Comparison of ENCODE assay signal across 8 cellular contexts in genomic region chr10:97759157-97759980, GRCh38. TPM values are rescaled to one million over a fixed set of nuclear protein-coding genes. Genes with fewer than 3 reads are reported as not detected.
DNase-seq lines count a peak whose midpoint lies in the region; ATAC-seq and TF ChIP-seq lines count a peak whose summit lies in the region.

No MANE protein-coding gene starts in this region.

- H3K27ac ChIP-seq in left ventricle myocardium inferior (replicated peaks) = peak overlapping the region; percentile 33

- peak; percentile 63 for ATAC-seq in activated naive CD8-positive, alpha-beta T cell treated with anti-CD3 and anti-CD28 coated beads, Interleukin-2, amount 50 U/mL, for 24 hours
- no peak for ATAC-seq in GM19463 (IDR thresholded peaks at IDR 0.05; ENCODE audit: unreplicated experiment)
- ATAC-seq in HG02588 (IDR thresholded peaks at IDR 0.05; ENCODE audit: unreplicated experiment) = no peak

- intact Hi-C loops in left ventricle myocardium inferior (cut with micrococcal nuclease) = loop anchor here (10.0 kb wide), 1 partner anchor 115 kb away; no protein-coding TSS in a partner anchor

- H3K27ac Mint-ChIP-seq in activated naive CD8-positive, alpha-beta T cell treated with anti-CD3 and anti-CD28 coated beads, Interleukin-2, amount 50 U/mL, for 24 hours = no peak overlapping the region

- no peaks in the 10 kb centered on the region for H3K27me3 Mint-ChIP-seq in activated naive CD8-positive, alpha-beta T cell treated with anti-CD3 and anti-CD28 coated beads, Interleukin-2, amount 50 U/mL, for 24 hours

- DNase-seq in EH (ENCODE audit: low read depth) (peak; percentile 63), HUDEP-2 (lab: John Stamatoyannopoulos, UW; ENCODE audit: unreplicated experiment in 76 of 76) (peak in 47 of 76 experiments; percentile 3 to 68 (median 40)), RPMI8226 (peak; percentile 49), left ventricle myocardium inferior (peak; percentile 60), pulmonary artery endothelial cell (ENCODE audit: low read depth, low spot score) (peak; percentile 39)
- peak; percentile 61 for DNase-seq in activated naive CD8-positive, alpha-beta T cell treated with anti-CD3 and anti-CD28 coated beads, Interleukin-2, amount 50 U/mL, for 24 hours

- TF ChIP-seq CTCF in left ventricle myocardium inferior (IDR thresholded peaks at IDR 0.05; ENCODE audit: borderline replicate concordance) = peak; percentile 89

- H3K4me3 Mint-ChIP-seq in activated naive CD8-positive, alpha-beta T cell treated with anti-CD3 and anti-CD28 coated beads, Interleukin-2, amount 50 U/mL, for 24 hours = no peak overlapping the region

- no peaks in the 10 kb centered on the region for H3K9me3 ChIP-seq in left ventricle myocardium inferior (replicated peaks)

- no peaks in the 10 kb centered on the region for H3K9me3 Mint-ChIP-seq in activated naive CD8-positive, alpha-beta T cell treated with anti-CD3 and anti-CD28 coated beads, Interleukin-2, amount 50 U/mL, for 24 hours

- peaks cover 15% of the 10 kb centered on the region for H3K36me3 Mint-ChIP-seq in activated naive CD8-positive, alpha-beta T cell treated with anti-CD3 and anti-CD28 coated beads, Interleukin-2, amount 50 U/mL, for 24 hours (ENCODE audit: low read depth)

- peaks cover 71% of the 10 kb centered on the region for H3K36me3 ChIP-seq in left ventricle myocardium inferior

- H3K27me3 ChIP-seq in left ventricle myocardium inferior (ENCODE audit: low read depth) = no peaks in the 10 kb centered on the region

- peaks cover 13% of the 10 kb centered on the region for H3K4me1 ChIP-seq in left ventricle myocardium inferior

- no peak overlapping the region for H3K4me3 ChIP-seq in left ventricle myocardium inferior

- peaks cover under 1% of the 10 kb centered on the region for H3K4me1 Mint-ChIP-seq in activated naive CD8-positive, alpha-beta T cell treated with anti-CD3 and anti-CD28 coated beads, Interleukin-2, amount 50 U/mL, for 24 hours

RNA-seq across cellular contexts. Expression of gene SFRP5, which starts 12.4 kb away (rescaled TPM):
- total RNA-seq in left ventricle myocardium inferior (8.7 TPM), pulmonary artery endothelial cell (not detected in 2 replicates)

RNA-seq across cellular contexts. Expression of gene ZFYVE27, which starts 22.4 kb away (rescaled TPM):
- total RNA-seq in left ventricle myocardium inferior (13.2 TPM), pulmonary artery endothelial cell (16.0 and 20.8 TPM in 2 replicates)

RNA-seq across cellular contexts. Expression of gene MARVELD1, which starts 45.8 kb away (rescaled TPM):
- total RNA-seq in left ventricle myocardium inferior (6.4 TPM), pulmonary artery endothelial cell (17.3 and 21.2 TPM in 2 replicates)
